ENCODE assay signal across 1 cellular context in the genomic region with DNA sequence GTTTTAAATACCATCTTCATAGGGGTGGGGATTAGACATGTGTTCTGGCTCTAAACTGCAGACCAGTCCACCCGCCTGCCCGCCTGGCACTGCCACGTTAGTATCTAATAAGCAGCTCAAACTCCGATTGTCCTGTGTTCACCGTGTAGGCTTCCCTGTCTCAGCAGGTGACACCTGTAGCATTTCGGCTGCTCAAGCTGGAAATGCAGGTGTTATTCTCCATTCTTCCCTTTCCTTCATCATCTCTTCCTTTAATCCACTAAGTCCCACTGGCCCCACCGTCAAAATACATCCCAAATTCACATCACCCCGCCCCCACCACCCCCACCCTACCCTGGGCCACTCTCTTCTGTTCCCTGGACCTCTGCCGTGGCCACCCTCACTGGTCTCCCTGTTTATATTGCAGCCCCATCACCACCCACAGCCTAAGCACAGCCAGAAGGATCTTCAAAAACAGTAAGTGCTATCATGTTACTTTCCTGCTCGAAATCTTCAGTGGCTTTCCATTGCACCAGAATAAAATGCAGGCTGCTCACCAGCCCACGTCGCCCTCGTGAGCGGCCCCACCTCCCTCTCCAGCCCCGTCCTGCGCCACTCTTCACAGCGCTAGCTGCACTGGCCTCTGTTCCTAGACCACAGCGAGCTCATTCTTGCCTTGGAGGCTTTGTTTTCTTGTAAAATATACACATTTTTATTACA.
TF ChIP-seq lines count a peak whose summit lies in the region.

No MANE protein-coding gene starts in this region.

TF ChIP-seq in GM23338, 12 proteins besides CTCF, POLR2A, EP300 and RAD21 (continued from another document):
- TF ChIP-seq, protein P1, sequence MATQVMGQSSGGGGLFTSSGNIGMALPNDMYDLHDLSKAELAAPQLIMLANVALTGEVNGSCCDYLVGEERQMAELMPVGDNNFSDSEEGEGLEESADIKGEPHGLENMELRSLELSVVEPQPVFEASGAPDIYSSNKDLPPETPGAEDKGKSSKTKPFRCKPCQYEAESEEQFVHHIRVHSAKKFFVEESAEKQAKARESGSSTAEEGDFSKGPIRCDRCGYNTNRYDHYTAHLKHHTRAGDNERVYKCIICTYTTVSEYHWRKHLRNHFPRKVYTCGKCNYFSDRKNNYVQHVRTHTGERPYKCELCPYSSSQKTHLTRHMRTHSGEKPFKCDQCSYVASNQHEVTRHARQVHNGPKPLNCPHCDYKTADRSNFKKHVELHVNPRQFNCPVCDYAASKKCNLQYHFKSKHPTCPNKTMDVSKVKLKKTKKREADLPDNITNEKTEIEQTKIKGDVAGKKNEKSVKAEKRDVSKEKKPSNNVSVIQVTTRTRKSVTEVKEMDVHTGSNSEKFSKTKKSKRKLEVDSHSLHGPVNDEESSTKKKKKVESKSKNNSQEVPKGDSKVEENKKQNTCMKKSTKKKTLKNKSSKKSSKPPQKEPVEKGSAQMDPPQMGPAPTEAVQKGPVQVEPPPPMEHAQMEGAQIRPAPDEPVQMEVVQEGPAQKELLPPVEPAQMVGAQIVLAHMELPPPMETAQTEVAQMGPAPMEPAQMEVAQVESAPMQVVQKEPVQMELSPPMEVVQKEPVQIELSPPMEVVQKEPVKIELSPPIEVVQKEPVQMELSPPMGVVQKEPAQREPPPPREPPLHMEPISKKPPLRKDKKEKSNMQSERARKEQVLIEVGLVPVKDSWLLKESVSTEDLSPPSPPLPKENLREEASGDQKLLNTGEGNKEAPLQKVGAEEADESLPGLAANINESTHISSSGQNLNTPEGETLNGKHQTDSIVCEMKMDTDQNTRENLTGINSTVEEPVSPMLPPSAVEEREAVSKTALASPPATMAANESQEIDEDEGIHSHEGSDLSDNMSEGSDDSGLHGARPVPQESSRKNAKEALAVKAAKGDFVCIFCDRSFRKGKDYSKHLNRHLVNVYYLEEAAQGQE (IDR thresholded peaks at IDR 0.05; ENCODE audit: unreplicated experiment) = no peak
- no peak for TF ChIP-seq NANOG (IDR thresholded peaks at IDR 0.05; ENCODE audit: borderline replicate concordance)
- TF ChIP-seq, protein P2, sequence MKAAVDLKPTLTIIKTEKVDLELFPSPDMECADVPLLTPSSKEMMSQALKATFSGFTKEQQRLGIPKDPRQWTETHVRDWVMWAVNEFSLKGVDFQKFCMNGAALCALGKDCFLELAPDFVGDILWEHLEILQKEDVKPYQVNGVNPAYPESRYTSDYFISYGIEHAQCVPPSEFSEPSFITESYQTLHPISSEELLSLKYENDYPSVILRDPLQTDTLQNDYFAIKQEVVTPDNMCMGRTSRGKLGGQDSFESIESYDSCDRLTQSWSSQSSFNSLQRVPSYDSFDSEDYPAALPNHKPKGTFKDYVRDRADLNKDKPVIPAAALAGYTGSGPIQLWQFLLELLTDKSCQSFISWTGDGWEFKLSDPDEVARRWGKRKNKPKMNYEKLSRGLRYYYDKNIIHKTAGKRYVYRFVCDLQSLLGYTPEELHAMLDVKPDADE (IDR thresholded peaks at IDR 0.05) = no peak
- TF ChIP-seq ZNF331 (CRISPR knock-in tag; IDR thresholded peaks at IDR 0.05; ENCODE audit: low read depth) = no peak
TF ChIP-seq in GM23338: peak in this region for 0.
